In the genomic region with DNA sequence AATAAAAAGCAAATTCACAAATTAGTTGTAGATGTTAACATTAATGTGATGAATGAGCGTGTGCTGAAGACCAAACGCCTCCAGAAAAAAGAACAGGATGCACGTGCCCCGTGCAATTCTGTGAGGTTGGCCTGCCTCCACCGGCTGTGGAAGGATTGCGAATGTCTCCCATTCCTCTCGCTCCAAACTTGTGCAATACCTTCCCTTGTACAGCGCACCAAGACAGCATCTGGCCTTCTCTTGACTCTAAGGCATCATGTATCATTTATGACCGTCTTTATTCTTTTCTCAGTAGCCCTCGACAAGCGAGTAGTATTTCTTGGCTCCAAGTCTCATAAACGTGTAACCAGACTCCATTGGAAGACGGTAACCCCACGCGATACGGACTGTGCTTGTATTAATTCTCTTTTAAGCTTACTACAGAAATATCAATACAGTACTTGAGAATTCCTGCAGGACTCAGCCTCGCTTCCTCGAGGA, we compare ENCODE assay signal across 1 cellular context.
A peak's percentile ranks its signal among the peaks of the same experiment; 100 is the strongest.
TF ChIP-seq lines count a peak whose summit lies in the region.

No MANE protein-coding gene starts in this region.

TF ChIP-seq in HepG2, 621 proteins besides CTCF, POLR2A, EP300 and RAD21 (continued from another document and continues in another):
- no peak for TF ChIP-seq PHF8 (CRISPR knock-in tag; IDR thresholded peaks at IDR 0.05)
- TF ChIP-seq MAX (IDR thresholded peaks at IDR 0.05), result peak; percentile 61
- TF ChIP-seq, protein P1, sequence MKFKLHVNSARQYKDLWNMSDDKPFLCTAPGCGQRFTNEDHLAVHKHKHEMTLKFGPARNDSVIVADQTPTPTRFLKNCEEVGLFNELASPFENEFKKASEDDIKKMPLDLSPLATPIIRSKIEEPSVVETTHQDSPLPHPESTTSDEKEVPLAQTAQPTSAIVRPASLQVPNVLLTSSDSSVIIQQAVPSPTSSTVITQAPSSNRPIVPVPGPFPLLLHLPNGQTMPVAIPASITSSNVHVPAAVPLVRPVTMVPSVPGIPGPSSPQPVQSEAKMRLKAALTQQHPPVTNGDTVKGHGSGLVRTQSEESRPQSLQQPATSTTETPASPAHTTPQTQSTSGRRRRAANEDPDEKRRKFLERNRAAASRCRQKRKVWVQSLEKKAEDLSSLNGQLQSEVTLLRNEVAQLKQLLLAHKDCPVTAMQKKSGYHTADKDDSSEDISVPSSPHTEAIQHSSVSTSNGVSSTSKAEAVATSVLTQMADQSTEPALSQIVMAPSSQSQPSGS (CRISPR knock-in tag; IDR thresholded peaks at IDR 0.05), result no peak
- TF ChIP-seq GFI1 (CRISPR knock-in tag; IDR thresholded peaks at IDR 0.05; ENCODE audit: borderline replicate concordance), result peak; percentile 64; the same call in 1 of the 2 replicates
- no peak for TF ChIP-seq NR3C1 (CRISPR knock-in tag; IDR thresholded peaks at IDR 0.05)
- no peak for TF ChIP-seq ZNF318 (CRISPR knock-in tag; IDR thresholded peaks at IDR 0.05)
- TF ChIP-seq THAP9 (CRISPR knock-in tag; IDR thresholded peaks at IDR 0.05; ENCODE audit: borderline replicate concordance), result no peak
- TF ChIP-seq, protein P2, sequence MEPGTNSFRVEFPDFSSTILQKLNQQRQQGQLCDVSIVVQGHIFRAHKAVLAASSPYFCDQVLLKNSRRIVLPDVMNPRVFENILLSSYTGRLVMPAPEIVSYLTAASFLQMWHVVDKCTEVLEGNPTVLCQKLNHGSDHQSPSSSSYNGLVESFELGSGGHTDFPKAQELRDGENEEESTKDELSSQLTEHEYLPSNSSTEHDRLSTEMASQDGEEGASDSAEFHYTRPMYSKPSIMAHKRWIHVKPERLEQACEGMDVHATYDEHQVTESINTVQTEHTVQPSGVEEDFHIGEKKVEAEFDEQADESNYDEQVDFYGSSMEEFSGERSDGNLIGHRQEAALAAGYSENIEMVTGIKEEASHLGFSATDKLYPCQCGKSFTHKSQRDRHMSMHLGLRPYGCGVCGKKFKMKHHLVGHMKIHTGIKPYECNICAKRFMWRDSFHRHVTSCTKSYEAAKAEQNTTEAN (CRISPR knock-in tag; conservative IDR thresholded peaks at IDR 0.05), result no peak; the same call in 1 of the 2 replicates
- no peak for TF ChIP-seq SMARCE1 (IDR thresholded peaks at IDR 0.05; ENCODE audit: borderline replicate concordance)
- TF ChIP-seq NR0B2 (CRISPR knock-in tag; IDR thresholded peaks at IDR 0.05), result no peak
- no peak for TF ChIP-seq KAT7 (CRISPR knock-in tag; IDR thresholded peaks at IDR 0.05; ENCODE audit: borderline replicate concordance)
- TF ChIP-seq HOXA7 (CRISPR knock-in tag; IDR thresholded peaks at IDR 0.05), result no peak
- TF ChIP-seq SYNCRIP (IDR thresholded peaks at IDR 0.05; ENCODE audit: insufficient read depth, low read depth, low read length), result no peak
- TF ChIP-seq ZNF251 (CRISPR knock-in tag; IDR thresholded peaks at IDR 0.05), result no peak
- no peak for TF ChIP-seq DMTF1 (CRISPR knock-in tag; IDR thresholded peaks at IDR 0.05)
- TF ChIP-seq AGO1 (IDR thresholded peaks at IDR 0.05; ENCODE audit: low read depth, low read length, poor library complexity, severe bottlenecking), result no peak
- no peak for TF ChIP-seq SAFB2 (CRISPR knock-in tag; IDR thresholded peaks at IDR 0.05; ENCODE audit: borderline replicate concordance, low read depth)
- TF ChIP-seq MED1 (CRISPR knock-in tag; IDR thresholded peaks at IDR 0.05), result no peak
- TF ChIP-seq, protein P3, sequence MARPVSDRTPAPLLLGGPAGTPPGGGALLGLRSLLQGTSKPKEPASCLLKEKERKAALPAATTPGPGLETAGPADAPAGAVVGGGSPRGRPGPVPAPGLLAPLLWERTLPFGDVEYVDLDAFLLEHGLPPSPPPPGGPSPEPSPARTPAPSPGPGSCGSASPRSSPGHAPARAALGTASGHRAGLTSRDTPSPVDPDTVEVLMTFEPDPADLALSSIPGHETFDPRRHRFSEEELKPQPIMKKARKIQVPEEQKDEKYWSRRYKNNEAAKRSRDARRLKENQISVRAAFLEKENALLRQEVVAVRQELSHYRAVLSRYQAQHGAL (CRISPR knock-in tag; IDR thresholded peaks at IDR 0.05; ENCODE audit: not compliant biosample characterization), result no peak
- TF ChIP-seq ZBTB34 (CRISPR knock-in tag; IDR thresholded peaks at IDR 0.05), result 0 out of 2 replicates have a peak, but pooled peaks have one; percentile 32
- TF ChIP-seq ZNF292 (CRISPR knock-in tag; IDR thresholded peaks at IDR 0.05; ENCODE audit: borderline replicate concordance, low read depth), result no peak
- no peak for TF ChIP-seq POGZ (CRISPR knock-in tag; IDR thresholded peaks at IDR 0.05)
- no peak for TF ChIP-seq ZNF24 (IDR thresholded peaks at IDR 0.05)
- peak; percentile 38 for TF ChIP-seq ZNF18 (CRISPR knock-in tag; IDR thresholded peaks at IDR 0.05; ENCODE audit: insufficient replicate concordance)
- no peak for TF ChIP-seq FOXC1 (CRISPR knock-in tag; IDR thresholded peaks at IDR 0.05; ENCODE audit: borderline replicate concordance)
- TF ChIP-seq, protein P4, sequence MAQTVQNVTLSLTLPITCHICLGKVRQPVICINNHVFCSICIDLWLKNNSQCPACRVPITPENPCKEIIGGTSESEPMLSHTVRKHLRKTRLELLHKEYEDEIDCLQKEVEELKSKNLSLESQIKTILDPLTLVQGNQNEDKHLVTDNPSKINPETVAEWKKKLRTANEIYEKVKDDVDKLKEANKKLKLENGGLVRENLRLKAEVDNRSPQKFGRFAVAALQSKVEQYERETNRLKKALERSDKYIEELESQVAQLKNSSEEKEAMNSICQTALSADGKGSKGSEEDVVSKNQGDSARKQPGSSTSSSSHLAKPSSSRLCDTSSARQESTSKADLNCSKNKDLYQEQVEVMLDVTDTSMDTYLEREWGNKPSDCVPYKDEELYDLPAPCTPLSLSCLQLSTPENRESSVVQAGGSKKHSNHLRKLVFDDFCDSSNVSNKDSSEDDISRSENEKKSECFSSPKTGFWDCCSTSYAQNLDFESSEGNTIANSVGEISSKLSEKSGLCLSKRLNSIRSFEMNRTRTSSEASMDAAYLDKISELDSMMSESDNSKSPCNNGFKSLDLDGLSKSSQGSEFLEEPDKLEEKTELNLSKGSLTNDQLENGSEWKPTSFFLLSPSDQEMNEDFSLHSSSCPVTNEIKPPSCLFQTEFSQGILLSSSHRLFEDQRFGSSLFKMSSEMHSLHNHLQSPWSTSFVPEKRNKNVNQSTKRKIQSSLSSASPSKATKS (CRISPR knock-in tag; IDR thresholded peaks at IDR 0.05), result 0 out of 2 replicates have a peak, but pooled peaks have one; percentile 35
